Comparison of ENCODE assay signal across 2 cellular contexts in the genomic region with DNA sequence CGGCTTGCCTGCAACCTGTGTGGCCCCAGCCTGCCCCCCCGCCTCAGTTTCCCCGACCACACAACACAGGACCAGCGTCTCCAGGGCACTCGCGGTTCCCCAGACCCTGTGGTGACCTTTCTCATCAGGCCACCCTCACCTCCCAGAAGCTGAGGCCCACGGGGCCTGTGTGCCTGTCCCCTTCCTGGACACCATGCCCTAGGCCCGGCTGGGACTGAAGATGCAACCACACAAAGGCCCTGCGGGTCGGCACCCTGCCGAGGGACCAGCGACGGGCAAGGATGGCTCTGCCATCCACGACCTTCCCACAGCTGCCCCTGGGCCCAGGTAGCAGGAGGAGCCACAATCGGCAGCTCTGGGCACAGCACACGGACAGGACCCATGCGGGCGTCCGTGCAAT.
TF ChIP-seq lines count a peak whose summit lies in the region.

No MANE protein-coding gene starts in this region.

TF ChIP-seq in HepG2, 621 proteins besides CTCF, POLR2A, EP300 and RAD21:
- TF ChIP-seq HNRNPL (IDR thresholded peaks at IDR 0.05; ENCODE audit: low read depth, low read length): 0 out of 2 replicates have a peak, but pooled peaks have one; percentile 20
- TF ChIP-seq, protein P1, sequence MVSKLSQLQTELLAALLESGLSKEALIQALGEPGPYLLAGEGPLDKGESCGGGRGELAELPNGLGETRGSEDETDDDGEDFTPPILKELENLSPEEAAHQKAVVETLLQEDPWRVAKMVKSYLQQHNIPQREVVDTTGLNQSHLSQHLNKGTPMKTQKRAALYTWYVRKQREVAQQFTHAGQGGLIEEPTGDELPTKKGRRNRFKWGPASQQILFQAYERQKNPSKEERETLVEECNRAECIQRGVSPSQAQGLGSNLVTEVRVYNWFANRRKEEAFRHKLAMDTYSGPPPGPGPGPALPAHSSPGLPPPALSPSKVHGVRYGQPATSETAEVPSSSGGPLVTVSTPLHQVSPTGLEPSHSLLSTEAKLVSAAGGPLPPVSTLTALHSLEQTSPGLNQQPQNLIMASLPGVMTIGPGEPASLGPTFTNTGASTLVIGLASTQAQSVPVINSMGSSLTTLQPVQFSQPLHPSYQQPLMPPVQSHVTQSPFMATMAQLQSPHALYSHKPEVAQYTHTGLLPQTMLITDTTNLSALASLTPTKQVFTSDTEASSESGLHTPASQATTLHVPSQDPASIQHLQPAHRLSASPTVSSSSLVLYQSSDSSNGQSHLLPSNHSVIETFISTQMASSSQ (IDR thresholded peaks at IDR 0.05; ENCODE audit: low read depth): no peak
- TF ChIP-seq, protein P1 (CRISPR knock-in tag; IDR thresholded peaks at IDR 0.05; ENCODE audit: borderline replicate concordance): no peak
- no peak for TF ChIP-seq XBP1 (CRISPR knock-in tag; IDR thresholded peaks at IDR 0.05)
- TF ChIP-seq SMAD1 (CRISPR knock-in tag; IDR thresholded peaks at IDR 0.05; ENCODE audit: borderline replicate concordance, low read depth): no peak
- TF ChIP-seq ZFY (CRISPR knock-in tag; IDR thresholded peaks at IDR 0.05): no peak
- no peak for TF ChIP-seq ZFP36 (IDR thresholded peaks at IDR 0.05; ENCODE audit: borderline replicate concordance, low read depth, low read length, partially characterized antibody)
- TF ChIP-seq, protein P2, sequence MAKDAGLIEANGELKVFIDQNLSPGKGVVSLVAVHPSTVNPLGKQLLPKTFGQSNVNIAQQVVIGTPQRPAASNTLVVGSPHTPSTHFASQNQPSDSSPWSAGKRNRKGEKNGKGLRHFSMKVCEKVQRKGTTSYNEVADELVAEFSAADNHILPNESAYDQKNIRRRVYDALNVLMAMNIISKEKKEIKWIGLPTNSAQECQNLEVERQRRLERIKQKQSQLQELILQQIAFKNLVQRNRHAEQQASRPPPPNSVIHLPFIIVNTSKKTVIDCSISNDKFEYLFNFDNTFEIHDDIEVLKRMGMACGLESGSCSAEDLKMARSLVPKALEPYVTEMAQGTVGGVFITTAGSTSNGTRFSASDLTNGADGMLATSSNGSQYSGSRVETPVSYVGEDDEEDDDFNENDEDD (CRISPR knock-in tag; IDR thresholded peaks at IDR 0.05; ENCODE audit: borderline replicate concordance): no peak

TF ChIP-seq in H1, 55 proteins besides CTCF, POLR2A, EP300 and RAD21:
- TF ChIP-seq HDAC6 (IDR thresholded peaks at IDR 0.05; ENCODE audit: low read depth, low read length): no peak
- no peak for TF ChIP-seq NRF1 (IDR thresholded peaks at IDR 0.05; ENCODE audit: low read depth, low read length)
- no peak for TF ChIP-seq SIX5 (IDR thresholded peaks at IDR 0.05; ENCODE audit: low read depth, low read length)
- no peak for TF ChIP-seq JUN (IDR thresholded peaks at IDR 0.05; ENCODE audit: low read depth, low read length)
- no peak for TF ChIP-seq SP4 (IDR thresholded peaks at IDR 0.05; ENCODE audit: low read length)
- TF ChIP-seq CHD2 (IDR thresholded peaks at IDR 0.05; ENCODE audit: low read length): no peak
- TF ChIP-seq E2F6 (IDR thresholded peaks at IDR 0.05): no peak
- no peak for TF ChIP-seq ATF2 (IDR thresholded peaks at IDR 0.05; ENCODE audit: low read length)
- TF ChIP-seq GTF2F1 (IDR thresholded peaks at IDR 0.05; ENCODE audit: borderline replicate concordance, low read depth, low read length): no peak
- no peak for TF ChIP-seq CTBP2 (IDR thresholded peaks at IDR 0.05; ENCODE audit: borderline replicate concordance, insufficient read depth, insufficient read length, low read length)
